ENCODE assay signal across 17 cellular contexts in genomic region chr9:114034176-114034575, GRCh38. TPM values are rescaled to one million over a fixed set of nuclear protein-coding genes. Genes with fewer than 3 reads are reported as not detected.
"Had no signal": no experiment of that assay in that cellular context is flagged by ENCODE, and none has a peak within 500 bp of the region (broad histone marks: within the 10 kb centered on the region; RNA-seq: fewer than 3 reads in every experiment).

No MANE protein-coding gene starts in this region.

- H3K27ac ChIP-seq: epithelial cell of prostate, gastrocnemius medialis had no signal

- H3K4me3 Mint-ChIP-seq: activated T-cell treated with anti-CD3 and anti-CD28 coated beads, Interleukin-2, amount 50 U/mL, for 72 hours; natural killer cell treated with Interleukin-12 subunit alpha and Interleukin-12 subunit beta and Interleukin-15 and Interleukin-18, amount 100 ng/mL, for 72 hours; T-helper 1 cell treated with Interleukin-12 subunit alpha and Interleukin-12 subunit beta and Interleukin-4 antibody, amounts not matched to agents 30 μg/mL and 1 μg/mL, for 36 hours had no signal

- ATAC-seq: activated T-cell treated with anti-CD3 and anti-CD28 coated beads, Interleukin-2, amount 50 U/mL, for 72 hours; gastrocnemius medialis; stimulated activated naive CD8-positive, alpha-beta T cell treated with anti-CD3 and anti-CD28 coated beads, Interleukin-15, Interleukin-2, amounts not matched to agents 100 U/mL and 50 U/mL, for 24 hours had no signal

- H3K9me3 Mint-ChIP-seq: activated T-cell treated with anti-CD3 and anti-CD28 coated beads, Interleukin-2, amount 50 U/mL, for 72 hours; natural killer cell treated with Interleukin-12 subunit alpha and Interleukin-12 subunit beta and Interleukin-15 and Interleukin-18, amount 100 ng/mL, for 72 hours; T-helper 1 cell treated with Interleukin-12 subunit alpha and Interleukin-12 subunit beta and Interleukin-4 antibody, amounts not matched to agents 30 μg/mL and 1 μg/mL, for 36 hours had no signal

- H3K36me3 Mint-ChIP-seq: natural killer cell treated with Interleukin-12 subunit alpha and Interleukin-12 subunit beta and Interleukin-15 and Interleukin-18, amount 100 ng/mL, for 72 hours had no signal

- H3K9me3 ChIP-seq: gastrocnemius medialis had no signal

- H3K27me3 Mint-ChIP-seq: natural killer cell treated with Interleukin-12 subunit alpha and Interleukin-12 subunit beta and Interleukin-15 and Interleukin-18, amount 100 ng/mL, for 72 hours had no signal

- H3K27ac Mint-ChIP-seq: activated T-cell treated with anti-CD3 and anti-CD28 coated beads, Interleukin-2, amount 50 U/mL, for 72 hours; natural killer cell treated with Interleukin-12 subunit alpha and Interleukin-12 subunit beta and Interleukin-15 and Interleukin-18, amount 100 ng/mL, for 72 hours; T-helper 1 cell treated with Interleukin-12 subunit alpha and Interleukin-12 subunit beta and Interleukin-4 antibody, amounts not matched to agents 30 μg/mL and 1 μg/mL, for 36 hours had no signal

- DNase-seq: activated CD4-positive, alpha-beta T cell treated with anti-CD3 and anti-CD28 coated beads for 48 hours; activated naive CD4-positive, alpha-beta T cell; activated T-cell treated with anti-CD3 and anti-CD28 coated beads, Interleukin-2, amount 50 U/mL, for 72 hours; aorta; effector CD4-positive, alpha-beta T cell; gastrocnemius medialis; kidney; mammary epithelial cell; stimulated activated CD4-positive, alpha-beta T cell treated with anti-CD3 and anti-CD28 coated beads, Interleukin-12 subunit alpha, Interleukin-12 subunit beta, amount 100 ng/mL, for 4 hours; stimulated activated CD4-positive, alpha-beta T cell treated with anti-CD3 and anti-CD28 coated beads, Interleukin-2, amount 100 ng/mL, for 48 hours; stimulated activated naive CD8-positive, alpha-beta T cell treated with anti-CD3 and anti-CD28 coated beads, Interleukin-15, Interleukin-2, amounts not matched to agents 100 U/mL and 50 U/mL, for 24 hours had no signal

- H3K4me1 ChIP-seq: gastrocnemius medialis had no signal

- H3K27me3 ChIP-seq: gastrocnemius medialis had no signal

- H3K4me3 ChIP-seq: gastrocnemius medialis had no signal

RNA-seq across cellular contexts. Expression of gene AMBP, which starts 43.9 kb away (rescaled TPM):
- total RNA-seq: activated T-cell treated with anti-CD3 and anti-CD28 coated beads, Interleukin-2, amount 50 U/mL, for 72 hours; aorta; mammary epithelial cell; natural killer cell treated with Interleukin-12 subunit alpha and Interleukin-12 subunit beta and Interleukin-15 and Interleukin-18, amount 100 ng/mL, for 72 hours; pulmonary artery endothelial cell; sciatic nerve; temporal lobe had no signal
- polyA plus RNA-seq: mammary epithelial cell had no signal
